ENCODE assay signal across 22 cellular contexts in genomic region chr22:17489101-17489500, GRCh38.
"Had no signal": no experiment of that assay in that cellular context is flagged by ENCODE, and none has a peak within 500 bp of the region (broad histone marks: within the 10 kb centered on the region; RNA-seq: fewer than 3 reads in every experiment).

No MANE protein-coding gene starts in this region.

- DNase-seq: activated CD4-positive, alpha-beta T cell treated with anti-CD3 and anti-CD28 coated beads, Interleukin-2, amount 50 U/mL, for 1 hour; activated CD4-positive, CD25-positive, alpha-beta regulatory T cell treated with anti-CD3 and anti-CD28 coated beads, Interleukin-2, amount 50 U/mL, for 72 hours; activated effector memory CD4-positive, alpha-beta T cell treated with Interleukin-2 at 50 U/mL for 16 hours; activated naive CD4-positive, alpha-beta T cell treated with Interleukin-2 at 50 U/mL for 16 hours; activated T-cell treated with anti-CD3 and anti-CD28 coated beads for 4 hours; activated T-cell treated with anti-CD3 and anti-CD28 coated beads, Interleukin-2, amount 50 U/mL, for 72 hours; anterior cingulate cortex; dermis blood vessel endothelial cell; effector CD4-positive, alpha-beta T cell; esophagus squamous epithelium; kidney glomerular epithelial cell; lower lobe of right lung; mesenchymal stem cell; naive thymus-derived CD8-positive, alpha-beta T cell; posterior cingulate gyrus; right cardiac atrium; spleen; stimulated activated CD4-positive, alpha-beta T cell treated with anti-CD3 and anti-CD28 coated beads, Interleukin-2, amount 100 ng/mL, for 48 hours; stimulated activated naive CD8-positive, alpha-beta T cell treated with anti-CD3 and anti-CD28 coated beads, Interleukin-15, Interleukin-2, amounts not matched to agents 100 U/mL and 50 U/mL, for 24 hours; trophoblast cell had no signal

- H3K27ac ChIP-seq: esophagus squamous epithelium, lower lobe of right lung, spleen, thoracic aorta had no signal

- ATAC-seq: activated T-cell treated with anti-CD3 and anti-CD28 coated beads, Interleukin-2, amount 50 U/mL, for 72 hours; left lobe of liver; lower lobe of right lung; naive thymus-derived CD8-positive, alpha-beta T cell; right cardiac atrium; stimulated activated naive CD8-positive, alpha-beta T cell treated with anti-CD3 and anti-CD28 coated beads, Interleukin-15, Interleukin-2, amounts not matched to agents 100 U/mL and 50 U/mL, for 24 hours had no signal

- H3K4me3 ChIP-seq: esophagus squamous epithelium, lower lobe of right lung, spleen, thoracic aorta had no signal
